ENCODE assay signal across 29 cellular contexts in the genomic region with DNA sequence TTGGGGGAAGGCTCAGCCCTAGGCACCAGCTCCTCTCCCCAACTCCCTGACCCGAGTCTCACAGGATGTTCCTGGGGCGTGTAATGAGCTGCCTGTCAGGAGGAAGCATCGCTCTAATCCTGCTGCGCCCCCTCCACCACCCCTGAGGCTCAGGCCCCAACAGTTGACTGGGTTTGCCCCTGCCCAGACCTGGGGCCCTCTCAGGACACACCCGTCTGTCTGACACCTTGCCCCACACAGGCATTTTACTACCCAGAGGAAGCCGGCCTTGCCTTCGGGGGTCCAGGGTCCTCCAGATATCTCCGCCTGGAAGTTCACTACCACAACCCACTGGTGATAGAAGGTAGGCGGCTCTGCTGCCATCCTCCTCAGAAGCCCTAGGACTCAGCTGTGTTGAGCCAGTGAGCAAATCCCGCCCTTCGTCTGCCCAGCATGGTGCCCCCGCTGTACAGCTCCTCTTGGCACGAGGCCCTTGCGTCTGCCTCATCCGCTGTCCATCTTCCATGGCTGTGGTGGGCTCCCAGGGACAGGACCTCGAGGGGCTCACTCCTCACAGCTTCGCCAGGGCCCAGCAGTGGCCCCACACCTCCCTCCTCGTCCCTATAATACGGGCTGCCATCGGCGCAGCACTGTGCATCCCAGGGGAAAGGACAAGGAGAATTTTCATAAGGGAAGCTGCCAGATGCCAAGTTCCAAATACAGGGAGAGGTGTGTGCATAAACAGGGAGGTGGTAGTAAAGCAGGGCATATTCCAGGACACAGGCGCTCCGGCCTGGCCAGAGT. TPM values are rescaled to one million over a fixed set of nuclear protein-coding genes. Genes with fewer than 3 reads are reported as not detected.
"Had no signal": no experiment of that assay in that cellular context is flagged by ENCODE, and none has a peak within 500 bp of the region (broad histone marks: within the 10 kb centered on the region; RNA-seq: fewer than 3 reads in every experiment).

No MANE protein-coding gene starts in this region.

- H3K36me3 ChIP-seq: brain microvascular endothelial cell had no signal

- ATAC-seq: T-cell had no signal

- H3K27ac Mint-ChIP-seq: activated B cell treated with CpG ODN at 0.5 μM for 24 hours; activated CD4-positive, alpha-beta memory T cell treated with anti-CD3 and anti-CD28 coated beads for 36 hours; activated CD4-positive, alpha-beta T cell treated with anti-CD3 and anti-CD28 coated beads, Interleukin-2, amount 10 ng/mL, durations not matched to agents 24 days and 14 days; activated naive CD4-positive, alpha-beta T cell treated with anti-CD3 and anti-CD28 coated beads for 36 hours; activated naive CD8-positive, alpha-beta T cell; T-cell had no signal

- H3K4me1 Mint-ChIP-seq: activated B cell treated with CpG ODN at 0.5 μM for 24 hours; activated CD4-positive, alpha-beta T cell treated with anti-CD3 and anti-CD28 coated beads, Interleukin-2, amount 10 ng/mL, durations not matched to agents 24 days and 14 days had no signal

- H3K27me3 ChIP-seq: brain microvascular endothelial cell had no signal

- H3K27me3 Mint-ChIP-seq: activated CD4-positive, alpha-beta memory T cell treated with anti-CD3 and anti-CD28 coated beads for 36 hours; activated naive CD8-positive, alpha-beta T cell had no signal

- H3K9ac ChIP-seq: KMS-11 had no signal

- FAIRE-seq: astrocyte, TTC549 had no signal

- DNase-seq: activated B cell treated with CpG ODN at 0.5 μM for 24 hours; activated CD4-positive, alpha-beta memory T cell treated with anti-CD3 and anti-CD28 coated beads for 36 hours; activated CD4-positive, alpha-beta T cell treated with anti-CD3 and anti-CD28 coated beads for 1 hour; activated CD4-positive, alpha-beta T cell treated with anti-CD3 and anti-CD28 coated beads, Interleukin-2, amount 10 ng/mL, durations not matched to agents 24 days and 14 days; activated CD8-positive, alpha-beta memory T cell treated with anti-CD3 and anti-CD28 coated beads for 24 hours; activated effector memory CD4-positive, alpha-beta T cell treated with anti-CD3 and anti-CD28 coated beads, Interleukin-2, amount 50 U/mL, for 16 hours; activated naive CD4-positive, alpha-beta T cell treated with anti-CD3 and anti-CD28 coated beads for 36 hours; activated T-cell treated with anti-CD3 and anti-CD28 coated beads, Interleukin-2, amount 50 U/mL, for 4 hours; amygdala; brain microvascular endothelial cell; NCI-H1092 treated with DMSO at 0.1 percent for 48 hours; NCI-H1436; NCI-H187 treated with DMSO at 0.1 percent for 48 hours; NCI-H2081 treated with DMSO at 0.1 percent for 48 hours; NCI-H226; NCI-H526 treated with DMSO at 0.1 percent for 48 hours; PC-9; T-cell; T-helper 2 cell; T1000 had no signal

- H3K9me3 Mint-ChIP-seq: activated B cell treated with CpG ODN at 0.5 μM for 24 hours; activated CD4-positive, alpha-beta memory T cell treated with anti-CD3 and anti-CD28 coated beads for 36 hours; activated CD4-positive, alpha-beta T cell treated with anti-CD3 and anti-CD28 coated beads, Interleukin-2, amount 10 ng/mL, durations not matched to agents 24 days and 14 days; activated naive CD4-positive, alpha-beta T cell treated with anti-CD3 and anti-CD28 coated beads for 36 hours; activated T-cell treated with anti-CD3 and anti-CD28 coated beads, Interleukin-2, amount 50 U/mL, for 4 hours; T-cell had no signal

- H3K4me3 Mint-ChIP-seq: activated B cell treated with CpG ODN at 0.5 μM for 24 hours; activated CD4-positive, alpha-beta memory T cell treated with anti-CD3 and anti-CD28 coated beads for 36 hours; activated CD4-positive, alpha-beta T cell treated with anti-CD3 and anti-CD28 coated beads, Interleukin-2, amount 10 ng/mL, durations not matched to agents 24 days and 14 days; activated naive CD4-positive, alpha-beta T cell treated with anti-CD3 and anti-CD28 coated beads for 36 hours; activated naive CD8-positive, alpha-beta T cell; activated T-cell treated with anti-CD3 and anti-CD28 coated beads, Interleukin-2, amount 50 U/mL, for 4 hours; T-cell had no signal

- H3K4me3 ChIP-seq: PC-9, SK-N-MC had no signal

- H3K36me3 Mint-ChIP-seq: activated CD4-positive, alpha-beta memory T cell treated with anti-CD3 and anti-CD28 coated beads for 36 hours; activated naive CD8-positive, alpha-beta T cell; T-cell had no signal

- H3K27ac ChIP-seq: brain microvascular endothelial cell, KMS-11, PC-9, SK-N-MC had no signal

RNA-seq across cellular contexts. Expression of a gene that starts 8.0 kb away (rescaled TPM):
- total RNA-seq: activated B cell treated with CpG ODN at 0.5 μM for 24 hours; activated CD4-positive, alpha-beta memory T cell treated with anti-CD3 and anti-CD28 coated beads for 36 hours; activated CD4-positive, alpha-beta T cell treated with anti-CD3 and anti-CD28 coated beads, Interleukin-2, amount 10 ng/mL, durations not matched to agents 24 days and 14 days; activated naive CD4-positive, alpha-beta T cell treated with anti-CD3 and anti-CD28 coated beads for 36 hours; activated T-cell treated with anti-CD3 and anti-CD28 coated beads, Interleukin-2, amount 50 U/mL, for 4 hours; astrocyte; cardiac septum; MCF 10A; NCI-H460; PC-9; RPMI7951 had no signal

RNA-seq across cellular contexts. Expression of a gene that starts 35.0 kb away (rescaled TPM):
- total RNA-seq: activated B cell treated with CpG ODN at 0.5 μM for 24 hours; activated CD4-positive, alpha-beta memory T cell treated with anti-CD3 and anti-CD28 coated beads for 36 hours; activated CD4-positive, alpha-beta T cell treated with anti-CD3 and anti-CD28 coated beads, Interleukin-2, amount 10 ng/mL, durations not matched to agents 24 days and 14 days; activated naive CD4-positive, alpha-beta T cell treated with anti-CD3 and anti-CD28 coated beads for 36 hours; activated T-cell treated with anti-CD3 and anti-CD28 coated beads, Interleukin-2, amount 50 U/mL, for 4 hours; astrocyte; cardiac septum; MCF 10A; NCI-H460; PC-9; T-cell had no signal
